8 cellular contexts compared by ENCODE assay signal in the genomic region with DNA sequence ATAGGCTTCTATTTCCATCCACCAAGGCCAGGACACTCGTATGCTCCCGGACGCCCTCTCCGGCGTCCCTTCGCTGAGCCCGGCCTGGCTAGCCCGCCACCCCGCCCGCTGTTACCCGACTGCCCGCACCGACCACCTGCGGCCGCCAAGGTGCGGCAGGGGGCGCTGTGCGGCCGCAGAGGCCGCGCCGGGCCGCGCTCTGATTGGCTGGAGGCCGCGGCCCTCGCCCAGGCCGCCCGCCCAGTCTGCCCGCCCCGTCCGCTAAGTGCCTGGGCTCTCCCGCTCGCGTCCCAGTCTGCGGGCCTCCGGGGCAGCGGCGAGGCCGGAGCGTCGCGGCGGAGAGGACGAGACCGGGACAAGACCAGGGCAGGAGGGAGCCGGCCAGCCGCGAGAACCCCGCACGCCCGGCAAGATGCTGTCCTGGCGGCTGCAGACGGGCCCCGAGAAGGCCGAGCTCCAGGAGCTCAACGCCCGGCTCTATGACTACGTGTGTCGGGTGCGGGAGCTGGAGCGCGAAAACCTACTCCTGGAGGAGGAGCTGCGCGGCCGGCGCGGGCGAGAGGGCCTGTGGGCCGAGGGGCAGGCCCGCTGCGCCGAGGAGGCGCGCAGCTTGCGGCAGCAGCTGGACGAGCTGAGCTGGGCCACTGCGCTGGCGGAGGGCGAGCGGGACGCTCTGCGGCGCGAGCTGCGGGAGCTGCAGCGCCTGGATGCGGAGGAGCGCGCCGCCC. TPM values are rescaled to one million over a fixed set of nuclear protein-coding genes. Genes with fewer than 3 reads are reported as not detected.
A peak's percentile ranks its signal among the peaks of the same experiment; 100 is the strongest.
DNase-seq lines count a peak whose midpoint lies in the region; ATAC-seq, FAIRE-seq and TF ChIP-seq lines count a peak whose summit lies in the region.

A gene with protein sequence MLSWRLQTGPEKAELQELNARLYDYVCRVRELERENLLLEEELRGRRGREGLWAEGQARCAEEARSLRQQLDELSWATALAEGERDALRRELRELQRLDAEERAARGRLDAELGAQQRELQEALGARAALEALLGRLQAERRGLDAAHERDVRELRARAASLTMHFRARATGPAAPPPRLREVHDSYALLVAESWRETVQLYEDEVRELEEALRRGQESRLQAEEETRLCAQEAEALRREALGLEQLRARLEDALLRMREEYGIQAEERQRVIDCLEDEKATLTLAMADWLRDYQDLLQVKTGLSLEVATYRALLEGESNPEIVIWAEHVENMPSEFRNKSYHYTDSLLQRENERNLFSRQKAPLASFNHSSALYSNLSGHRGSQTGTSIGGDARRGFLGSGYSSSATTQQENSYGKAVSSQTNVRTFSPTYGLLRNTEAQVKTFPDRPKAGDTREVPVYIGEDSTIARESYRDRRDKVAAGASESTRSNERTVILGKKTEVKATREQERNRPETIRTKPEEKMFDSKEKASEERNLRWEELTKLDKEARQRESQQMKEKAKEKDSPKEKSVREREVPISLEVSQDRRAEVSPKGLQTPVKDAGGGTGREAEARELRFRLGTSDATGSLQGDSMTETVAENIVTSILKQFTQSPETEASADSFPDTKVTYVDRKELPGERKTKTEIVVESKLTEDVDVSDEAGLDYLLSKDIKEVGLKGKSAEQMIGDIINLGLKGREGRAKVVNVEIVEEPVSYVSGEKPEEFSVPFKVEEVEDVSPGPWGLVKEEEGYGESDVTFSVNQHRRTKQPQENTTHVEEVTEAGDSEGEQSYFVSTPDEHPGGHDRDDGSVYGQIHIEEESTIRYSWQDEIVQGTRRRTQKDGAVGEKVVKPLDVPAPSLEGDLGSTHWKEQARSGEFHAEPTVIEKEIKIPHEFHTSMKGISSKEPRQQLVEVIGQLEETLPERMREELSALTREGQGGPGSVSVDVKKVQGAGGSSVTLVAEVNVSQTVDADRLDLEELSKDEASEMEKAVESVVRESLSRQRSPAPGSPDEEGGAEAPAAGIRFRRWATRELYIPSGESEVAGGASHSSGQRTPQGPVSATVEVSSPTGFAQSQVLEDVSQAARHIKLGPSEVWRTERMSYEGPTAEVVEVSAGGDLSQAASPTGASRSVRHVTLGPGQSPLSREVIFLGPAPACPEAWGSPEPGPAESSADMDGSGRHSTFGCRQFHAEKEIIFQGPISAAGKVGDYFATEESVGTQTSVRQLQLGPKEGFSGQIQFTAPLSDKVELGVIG (N-terminal part only) (plus strand): TSS at position 293 of the 728 bp plus-strand sequence. CDS start 120 bp downstream, at position 413.

- H3K27me3 Mint-ChIP-seq in chondrocyte (ENCODE audit: low read depth) = peaks cover 4% of the 10 kb centered on the region

- H3K9me3 ChIP-seq in SJSA1 (replicated peaks) = no peaks in the 10 kb centered on the region
- H3K9me3 ChIP-seq in smooth muscle cell (replicated peaks; ENCODE audit: low read depth) = no peaks in the 10 kb centered on the region

- H3K4me2 ChIP-seq in smooth muscle cell = peak within 1 kb of the TSS; percentile 97

- H3K4me3 ChIP-seq in GM06990 (replicated peaks; ENCODE audit: low read depth, low read length) (peak within 1 kb of the TSS; percentile 48), SJSA1 (peak within 1 kb of the TSS; percentile 72), kidney epithelial cell (ENCODE audit: low read depth, low read length) (peak within 1 kb of the TSS; percentile 40), smooth muscle cell (peak within 1 kb of the TSS; percentile 58)

- H3K4me3 Mint-ChIP-seq in chondrocyte (ENCODE audit: unreplicated experiment) = peak within 1 kb of the TSS; percentile 73

- H3F3A ChIP-seq in smooth muscle cell (ENCODE audit: low read depth) = no peaks in the 10 kb centered on the region

- H3K36me3 ChIP-seq in GM06990 (ENCODE audit: control insufficient read depth, insufficient read depth, low read length) (no peaks in the 10 kb centered on the region), SJSA1 (peaks cover 31% of the 10 kb centered on the region), kidney epithelial cell (ENCODE audit: control insufficient read depth, insufficient read depth, low read length) (no peaks in the 10 kb centered on the region), smooth muscle cell (ENCODE audit: low read depth) (no peaks in the 10 kb centered on the region)

- FAIRE-seq in urothelium cell line (lab: Jason Lieb, UNC) = no peak

- TF ChIP-seq RAD21 in Ishikawa (IDR thresholded peaks at IDR 0.05; ENCODE audit: low read depth) = peak; percentile 64; the same call in 1 of the 2 replicates

- no peaks in the 10 kb centered on the region; the same call in 1 of the 2 replicates for H3K27me3 ChIP-seq in GM06990 (replicated peaks; ENCODE audit: control insufficient read depth, insufficient read depth, low read length)
- no peaks in the 10 kb centered on the region for H3K27me3 ChIP-seq in SJSA1 (replicated peaks)
- peaks cover 25% of the 10 kb centered on the region for H3K27me3 ChIP-seq in kidney epithelial cell (ENCODE audit: control insufficient read depth, insufficient read depth, low read length)
- no peaks in the 10 kb centered on the region for H3K27me3 ChIP-seq in smooth muscle cell (ENCODE audit: low read depth)

- no peaks in the 10 kb centered on the region for H4K20me1 ChIP-seq in smooth muscle cell (ENCODE audit: low read depth)

- 2% methylated on average over 70 of the region's 91 CpGs for WGBS in smooth muscle cell (ENCODE audit: low lambda C conversion rate)

- TF ChIP-seq CTCF in GM06990 (IDR thresholded peaks at IDR 0.05; ENCODE audit: insufficient read depth, low read length, poor library complexity, severe bottlenecking) (peak; percentile 27), chondrocyte (IDR thresholded peaks at IDR 0.05) (peak; percentile 93), kidney epithelial cell (IDR thresholded peaks at IDR 0.05; ENCODE audit: insufficient read depth, low read length, poor library complexity, severe bottlenecking) (peak; percentile 27), smooth muscle cell (IDR thresholded peaks at IDR 0.05; ENCODE audit: borderline replicate concordance, insufficient read depth, poor library complexity, severe bottlenecking) (peak; percentile 85)

- TF ChIP-seq EP300 in Ishikawa (IDR thresholded peaks at IDR 0.05; ENCODE audit: borderline replicate concordance) = no peak

- no peak within 1 kb of the TSS for H3K9ac ChIP-seq in smooth muscle cell (ENCODE audit: low read depth)

- H3K27ac ChIP-seq in SJSA1 (peak within 1 kb of the TSS; percentile 20), smooth muscle cell (ENCODE audit: low read depth) (no peak within 1 kb of the TSS)

- peaks cover 7% of the 10 kb centered on the region for H3K79me2 ChIP-seq in smooth muscle cell (ENCODE audit: low read depth)

- peaks cover 38% of the 10 kb centered on the region for H3K4me1 ChIP-seq in SJSA1 (replicated peaks)
- peaks cover 3% of the 10 kb centered on the region for H3K4me1 ChIP-seq in smooth muscle cell (ENCODE audit: low read depth)

- ATAC-seq in GM21723 (IDR thresholded peaks at IDR 0.05; ENCODE audit: unreplicated experiment) = peak; percentile 75

- H3K27ac Mint-ChIP-seq in chondrocyte (ENCODE audit: unreplicated experiment) = no peak within 1 kb of the TSS

- no peaks in the 10 kb centered on the region for H3K36me3 Mint-ChIP-seq in chondrocyte (ENCODE audit: low read depth)

- H2AFZ ChIP-seq in smooth muscle cell (ENCODE audit: low read depth) = peak within 1 kb of the TSS; percentile 82

- H3K4me1 Mint-ChIP-seq in chondrocyte (ENCODE audit: low read depth) = peaks cover 27% of the 10 kb centered on the region

- DNase-seq in GM06990 (ENCODE audit: extremely low read depth, insufficient read length) (peak; percentile 47), SJSA1 (ENCODE audit: low read depth in 1 of 2, low spot score in 2 of 2) (peak; percentile 82 to 95), chondrocyte (ENCODE audit: low spot score) (peak; percentile 94), kidney epithelial cell (ENCODE audit: low read depth) (no peak), smooth muscle cell (lab: John Stamatoyannopoulos, UW; ENCODE audit: unreplicated experiment) (peak; percentile 41), urothelium cell line (ENCODE audit: low spot score) (no peak)

- no peaks in the 10 kb centered on the region for H3K9me3 Mint-ChIP-seq in chondrocyte (ENCODE audit: low read depth)

TF ChIP-seq in Ishikawa, 13 proteins besides CTCF, POLR2A, EP300 and RAD21 (continues in another document):
- peak; percentile 73; the same call in 1 of the 2 replicates for TF ChIP-seq TAF1 (IDR thresholded peaks at IDR 0.05; ENCODE audit: low read depth)
- TF ChIP-seq, protein P1, sequence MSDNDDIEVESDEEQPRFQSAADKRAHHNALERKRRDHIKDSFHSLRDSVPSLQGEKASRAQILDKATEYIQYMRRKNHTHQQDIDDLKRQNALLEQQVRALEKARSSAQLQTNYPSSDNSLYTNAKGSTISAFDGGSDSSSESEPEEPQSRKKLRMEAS (IDR thresholded peaks at IDR 0.05) = peak; percentile 53
- 0 out of 2 replicates have a peak, but pooled peaks have one; percentile 4 for TF ChIP-seq NFIC (IDR thresholded peaks at IDR 0.05)
- TF ChIP-seq YY1 (IDR thresholded peaks at IDR 0.05; ENCODE audit: low read depth) = 0 out of 2 replicates have a peak, but pooled peaks have one; percentile 26
- TF ChIP-seq, protein P2, sequence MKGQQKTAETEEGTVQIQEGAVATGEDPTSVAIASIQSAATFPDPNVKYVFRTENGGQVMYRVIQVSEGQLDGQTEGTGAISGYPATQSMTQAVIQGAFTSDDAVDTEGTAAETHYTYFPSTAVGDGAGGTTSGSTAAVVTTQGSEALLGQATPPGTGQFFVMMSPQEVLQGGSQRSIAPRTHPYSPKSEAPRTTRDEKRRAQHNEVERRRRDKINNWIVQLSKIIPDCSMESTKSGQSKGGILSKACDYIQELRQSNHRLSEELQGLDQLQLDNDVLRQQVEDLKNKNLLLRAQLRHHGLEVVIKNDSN (IDR thresholded peaks at IDR 0.05) = peak; percentile 14; the same call in 1 of the 2 replicates
- no peak for TF ChIP-seq CREB1 (IDR thresholded peaks at IDR 0.05; ENCODE audit: low read depth)

RNA-seq across cellular contexts. Expression of the gene that starts here (rescaled TPM):
- total RNA-seq in SJSA1 (2014; rRNA removed; shearing (Covaris generic)) = 71.3 TPM in 2 replicates
- total RNA-seq in chondrocyte (13.2 to 23.4 TPM (median 22.1 TPM) in 3 replicates), kidney epithelial cell (3.7 and 3.9 TPM in 2 replicates), smooth muscle cell (3.0 and 4.9 TPM in 2 replicates)
- polyA plus RNA-seq in smooth muscle cell = 1.3 and 2.6 TPM in 2 replicates

Comparison
In these comparisons a context has a peak if more than half of its experiments do, and no peak if none do; other contexts are left out.
1. DNase-seq: peak in GM06990 (single experiment), SJSA1 (2 of 2), chondrocyte (single experiment) and smooth muscle cell (single experiment); none in kidney epithelial cell (single experiment) and urothelium cell line (single experiment).
2. CTCF ChIP-seq: peak in every context shown above with its lines; median percentile 93 in chondrocyte; 85 in smooth muscle cell; 27 in GM06990; 27 in kidney epithelial cell.
3. Peak in every context shown above with its lines, with median percentiles within 50 percentile points of each other: H3K4me3 ChIP-seq.